Comparison of ENCODE assay signal across 1 cellular context in genomic region chr7:27180431-27181175, GRCh38.
TF ChIP-seq lines count a peak whose summit lies in the region.

No MANE protein-coding gene starts in this region.

TF ChIP-seq in WTC11, 78 proteins besides CTCF, POLR2A, EP300 and RAD21 (continued from another document):
- TF ChIP-seq ZNF281 (CRISPR knock-in tag; IDR thresholded peaks at IDR 0.05) = no peak
- no peak for TF ChIP-seq NFE2L1 (CRISPR knock-in tag; IDR thresholded peaks at IDR 0.05)
- no peak for TF ChIP-seq E2F5 (CRISPR knock-in tag; IDR thresholded peaks at IDR 0.05)
- no peak for TF ChIP-seq SMAD3 (CRISPR knock-in tag; IDR thresholded peaks at IDR 0.05; ENCODE audit: borderline replicate concordance)
- no peak for TF ChIP-seq NR2C2 (CRISPR knock-in tag; IDR thresholded peaks at IDR 0.05)
- TF ChIP-seq STAT6 (CRISPR knock-in tag; conservative IDR thresholded peaks at IDR 0.05; ENCODE audit: low read depth) = no peak
- TF ChIP-seq ZBTB21 (CRISPR knock-in tag; IDR thresholded peaks at IDR 0.05; ENCODE audit: borderline replicate concordance) = no peak
- no peak for TF ChIP-seq ZNF423 (CRISPR knock-in tag; IDR thresholded peaks at IDR 0.05)
- no peak for TF ChIP-seq ATF3 (CRISPR knock-in tag; conservative IDR thresholded peaks at IDR 0.05)
- TF ChIP-seq ZNF425 (CRISPR knock-in tag; conservative IDR thresholded peaks at IDR 0.05) = no peak
- no peak for TF ChIP-seq PRDM15 (CRISPR knock-in tag; IDR thresholded peaks at IDR 0.05)
